ENCODE assay signal across 12 cellular contexts in the genomic region with DNA sequence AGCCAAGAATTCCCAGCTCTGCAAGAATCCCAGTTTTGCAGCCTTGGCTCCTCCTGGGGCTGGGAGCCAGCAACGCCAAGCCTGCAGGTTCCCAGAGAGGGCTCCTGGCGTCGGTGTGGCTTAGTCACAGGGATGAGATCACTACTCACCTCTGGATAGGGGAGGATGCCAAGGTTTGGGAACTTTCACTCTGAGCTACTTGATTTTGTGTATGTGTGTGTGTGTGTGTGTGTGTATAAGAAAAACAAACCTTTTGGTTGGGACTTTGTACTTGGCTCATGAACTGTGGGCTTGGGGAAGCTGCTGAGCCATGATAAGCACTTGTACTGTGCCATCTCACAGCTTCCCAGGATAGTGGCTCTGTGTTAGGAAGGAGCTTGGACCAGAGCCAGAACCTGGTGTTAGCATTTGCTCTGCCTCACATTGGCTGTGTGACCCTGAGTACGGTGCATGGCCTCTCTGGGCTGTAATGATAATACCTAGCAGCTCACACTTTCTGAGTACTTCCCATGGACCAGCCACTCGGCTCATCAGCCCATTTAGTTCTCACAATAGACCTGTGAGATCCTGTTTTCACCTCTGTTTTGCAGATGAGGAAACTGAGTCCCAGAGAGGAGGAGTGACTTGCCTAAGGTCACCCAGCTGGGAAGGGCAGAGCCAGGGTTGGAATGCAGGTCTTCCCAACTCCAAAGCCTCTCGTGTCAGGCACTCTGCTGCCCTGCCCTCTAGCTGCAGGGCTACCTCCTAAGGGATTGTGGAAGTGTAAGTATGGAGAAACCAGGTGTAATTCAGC. TPM values are rescaled to one million over a fixed set of nuclear protein-coding genes. Genes with fewer than 3 reads are reported as not detected.
DNase-seq lines count a peak whose midpoint lies in the region; ATAC-seq, FAIRE-seq and TF ChIP-seq lines count a peak whose summit lies in the region.
"Had no signal": no experiment of that assay in that cellular context is flagged by ENCODE, and none has a peak within 500 bp of the region (broad histone marks: within the 10 kb centered on the region; RNA-seq: fewer than 3 reads in every experiment).

No MANE protein-coding gene starts in this region.

- peak; percentile 17 for FAIRE-seq in RCC 7860 (lab: Jason Lieb, UNC)
- FAIRE-seq: TTC549 had no signal

- H3K36me3 Mint-ChIP-seq in activated T-cell treated with anti-CD3 and anti-CD28 coated beads, Interleukin-2, amount 50 U/mL, for 72 hours (ENCODE audit: insufficient read depth in 2 of 2): no peaks in the 10 kb centered on the region
- H3K36me3 Mint-ChIP-seq in immature natural killer cell: no peaks in the 10 kb centered on the region
- H3K36me3 Mint-ChIP-seq: activated naive CD4-positive, alpha-beta T cell treated with anti-CD3 and anti-CD28 coated beads, Interleukin-2, amount 50 U/mL, for 72 hours had no signal

- no peaks in the 10 kb centered on the region for H3K9me3 ChIP-seq in BE2C

- DNase-seq in BE2C (peak; percentile 46), RCC 7860 (ENCODE audit: low spot score) (peak; percentile 50), fibroblast of pulmonary artery (ENCODE audit: low read depth) (peak; percentile 60), omental fat pad (ENCODE audit: low spot score) (no peak), immature natural killer cell (no peak), NCI-H2081 (lab: John Stamatoyannopoulos, UW) (no peak)
- no peak for DNase-seq in activated T-cell treated with anti-CD3 and anti-CD28 coated beads, Interleukin-2, amount 50 U/mL, for 1 hour
- DNase-seq in activated T-cell treated with anti-CD3 and anti-CD28 coated beads, Interleukin-2, amount 50 U/mL, for 72 hours: no peak
- DNase-seq: DMS79, NCI-H2171 treated with DMSO at 0.1 percent for 48 hours had no signal

- peaks cover 38% of the 10 kb centered on the region for H3K27me3 Mint-ChIP-seq in activated T-cell treated with anti-CD3 and anti-CD28 coated beads, Interleukin-2, amount 50 U/mL, for 72 hours (ENCODE audit: low read depth)
- H3K27me3 Mint-ChIP-seq in immature natural killer cell (ENCODE audit: low read depth in 3 of 3): peaks cover 4 to 21% (median 13%) of the 10 kb centered on the region in 3 donors

- H3K4me1 ChIP-seq in BE2C: peaks cover 20% of the 10 kb centered on the region

- peak; percentile 78 for ATAC-seq in omental fat pad (ENCODE audit: low FRiP score)
- no peak for ATAC-seq in activated T-cell treated with anti-CD3 and anti-CD28 coated beads, Interleukin-2, amount 50 U/mL, for 72 hours (replicated peaks in 1 of 2)
- ATAC-seq: activated naive CD4-positive, alpha-beta T cell treated with anti-CD3 and anti-CD28 coated beads, Interleukin-2, amount 50 U/mL, for 72 hours had no signal

- no peaks in the 10 kb centered on the region for H3K36me3 ChIP-seq in BE2C

- no peak overlapping the region for H3K4me3 Mint-ChIP-seq in activated T-cell treated with anti-CD3 and anti-CD28 coated beads, Interleukin-2, amount 50 U/mL, for 72 hours
- H3K4me3 Mint-ChIP-seq in immature natural killer cell: no peak overlapping the region

- no peaks in the 10 kb centered on the region for H3K27me3 ChIP-seq in BE2C

- H3K4me1 Mint-ChIP-seq in activated T-cell treated with anti-CD3 and anti-CD28 coated beads, Interleukin-2, amount 50 U/mL, for 72 hours (ENCODE audit: low read depth): peaks cover 14% of the 10 kb centered on the region
- peaks cover 12 to 17% of the 10 kb centered on the region in 2 donors for H3K4me1 Mint-ChIP-seq in immature natural killer cell

- no peak overlapping the region for H3K27ac Mint-ChIP-seq in activated T-cell treated with anti-CD3 and anti-CD28 coated beads, Interleukin-2, amount 50 U/mL, for 72 hours
- no peak overlapping the region for H3K27ac Mint-ChIP-seq in immature natural killer cell
- H3K27ac Mint-ChIP-seq: activated naive CD4-positive, alpha-beta T cell treated with anti-CD3 and anti-CD28 coated beads, Interleukin-2, amount 50 U/mL, for 72 hours had no signal

- H3K9me3 Mint-ChIP-seq in activated T-cell treated with anti-CD3 and anti-CD28 coated beads, Interleukin-2, amount 50 U/mL, for 72 hours: no peaks in the 10 kb centered on the region
- H3K9me3 Mint-ChIP-seq in immature natural killer cell: no peaks in the 10 kb centered on the region
- H3K9me3 Mint-ChIP-seq: activated naive CD4-positive, alpha-beta T cell treated with anti-CD3 and anti-CD28 coated beads, Interleukin-2, amount 50 U/mL, for 72 hours had no signal

- H3K4me3 ChIP-seq in BE2C (ENCODE audit: low read depth, low read length) (no peak overlapping the region), fibroblast of pulmonary artery (replicated peaks; ENCODE audit: low read depth, low read length) (no peak overlapping the region)

- TF ChIP-seq CTCF in BE2C (IDR thresholded peaks at IDR 0.05; ENCODE audit: low read depth, low read length) (no peak), fibroblast of pulmonary artery (IDR thresholded peaks at IDR 0.05; ENCODE audit: low read length, missing control alignments) (peak; percentile 4), omental fat pad (IDR thresholded peaks at IDR 0.05) (no peak)

RNA-seq across cellular contexts. Expression of a gene that starts 41.4 kb away (rescaled TPM):
- 65.5 TPM for polyA plus RNA-seq in BE2C (2012; ENCODE audit: insufficient read depth, insufficient read length, low read depth)
- 10 to 100 TPM; 19.2 to 45.4 (median 34.8) TPM for total RNA-seq in omental fat pad
- under 1 TPM; 0.35 to 0.74 TPM for total RNA-seq in activated T-cell treated with anti-CD3 and anti-CD28 coated beads, Interleukin-2, amount 50 U/mL, for 72 hours
- 1 to 10 TPM in 1 of 3 donors, under 1 TPM in 1, not detected in 1; 0.06 to 1.1 TPM for polyA plus RNA-seq in immature natural killer cell

Comparison
In these comparisons a context has a peak if more than half of its experiments do, and no peak if none do; other contexts are left out.
1. DNase-seq: peak in BE2C (single experiment), RCC 7860 (single experiment) and fibroblast of pulmonary artery (single experiment); none in omental fat pad (single experiment), activated T-cell treated with anti-CD3 and anti-CD28 coated beads, Interleukin-2, amount 50 U/mL, for 1 hour (single experiment), activated T-cell treated with anti-CD3 and anti-CD28 coated beads, Interleukin-2, amount 50 U/mL, for 72 hours (0 of 2), immature natural killer cell (0 of 3) and NCI-H2081 (0 of 2).
2. RNA of a gene that starts 41.4 kb away (total RNA-seq): 19.2 to 45.4 TPM in omental fat pad; 0.35 to 0.74 TPM in activated T-cell treated with anti-CD3 and anti-CD28 coated beads, Interleukin-2, amount 50 U/mL, for 72 hours; every median in the first group is over 10 times any median in the second.